16 cellular contexts compared by ENCODE assay signal in the genomic region with DNA sequence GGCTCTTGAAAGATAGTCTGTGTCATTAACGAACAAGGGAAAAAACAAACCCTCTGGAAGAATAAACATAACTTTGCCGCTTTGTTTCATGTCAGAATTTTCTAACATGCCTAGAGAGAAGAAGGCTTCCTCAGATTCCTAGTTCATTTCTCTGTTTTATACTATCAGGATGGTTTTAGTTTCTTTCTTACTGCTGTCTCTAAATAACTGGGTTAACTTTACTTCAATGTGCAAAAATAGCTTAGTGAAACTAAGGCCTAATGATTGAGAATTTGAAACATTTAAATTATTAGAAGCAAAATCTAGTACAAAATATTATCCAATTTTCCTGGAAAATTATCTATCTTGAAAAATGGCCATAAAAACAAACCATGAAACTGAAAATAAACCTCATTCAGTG.
DNase-seq lines count a peak whose midpoint lies in the region; TF ChIP-seq lines count a peak whose summit lies in the region.
"Had no signal": no experiment of that assay in that cellular context is flagged by ENCODE, and none has a peak within 500 bp of the region (broad histone marks: within the 10 kb centered on the region; RNA-seq: fewer than 3 reads in every experiment).

No MANE protein-coding gene starts in this region.

- H3K9ac ChIP-seq in H9 (ENCODE audit: extremely low read depth, insufficient read length, low read length) (no peak overlapping the region), trophoblast cell (ENCODE audit: low read length) (no peak overlapping the region)

- H3K4me1 Mint-ChIP-seq in H9 (peaks cover 41 to 48% of the 10 kb centered on the region in 2 experiments), chondrocyte (ENCODE audit: low read depth) (peaks cover 41% of the 10 kb centered on the region)
- H3K4me1 Mint-ChIP-seq: B cell had no signal

- H3K27me3 ChIP-seq in H9 (ENCODE audit: insufficient read depth, low read length) = no peaks in the 10 kb centered on the region
- no peaks in the 10 kb centered on the region for H3K27me3 ChIP-seq in trophoblast cell (ENCODE audit: insufficient read depth, low read length)

- H3K27ac Mint-ChIP-seq in H9 (peak overlapping the region; percentile 6 to 47 (median 11); a peak in 3 of 7 replicates), chondrocyte (ENCODE audit: unreplicated experiment) (no peak overlapping the region)
- H3K27ac Mint-ChIP-seq: B cell; CD4-positive, alpha-beta T cell had no signal

- H3T11ph ChIP-seq in H9 (ENCODE audit: low read length) = no peak overlapping the region

- H3K18ac ChIP-seq in H9 (ENCODE audit: insufficient read length, low read depth, low read length) (no peak overlapping the region), trophoblast cell (ENCODE audit: low read length) (no peak overlapping the region)

- H4K12ac ChIP-seq in trophoblast cell (ENCODE audit: low read depth, low read length) = no peak overlapping the region

- H4K8ac ChIP-seq in H9 (replicated peaks; ENCODE audit: insufficient read length, low read depth, low read length) (no peak overlapping the region), trophoblast cell (ENCODE audit: low read depth, low read length) (no peak overlapping the region)

- H3K36me3 ChIP-seq in mesodermal cell (ENCODE audit: control insufficient read depth, insufficient read depth, low read length) (peaks cover 26% of the 10 kb centered on the region), trophoblast cell (ENCODE audit: control insufficient read depth in 1 of 2, insufficient read depth in 2 of 2, low read length in 2 of 2) (peaks cover 3 to 5% of the 10 kb centered on the region in 2 experiments)

- no peaks in the 10 kb centered on the region for H3K9me3 Mint-ChIP-seq in H9
- H3K9me3 Mint-ChIP-seq in chondrocyte (ENCODE audit: low read depth) = no peaks in the 10 kb centered on the region
- H3K9me3 Mint-ChIP-seq: CD4-positive, alpha-beta T cell had no signal

- no peak for TF ChIP-seq CTCF in H9 (conservative IDR thresholded peaks at IDR 0.05)
- no peak for TF ChIP-seq CTCF in VCaP (conservative IDR thresholded peaks at IDR 0.05)
- TF ChIP-seq CTCF in GM20000 (IDR thresholded peaks at IDR 0.05; ENCODE audit: extremely low read depth, missing control alignments) = no peak
- TF ChIP-seq CTCF in chondrocyte (IDR thresholded peaks at IDR 0.05) = no peak

- no peak overlapping the region for H3K14ac ChIP-seq in H9 (ENCODE audit: insufficient read depth, low read length)
- no peak overlapping the region for H3K14ac ChIP-seq in trophoblast cell (ENCODE audit: low read length)

- H3K4me3 ChIP-seq in mesodermal cell (ENCODE audit: extremely low read depth, insufficient read depth, low read length, poor library complexity, severe bottlenecking) (no peak overlapping the region), trophoblast cell (ENCODE audit: low read depth, low read length) (no peak overlapping the region)
- H3K4me3 ChIP-seq: K562 had no signal

- H3K56ac ChIP-seq in H9 (ENCODE audit: insufficient read length, low read depth, low read length) = no peak overlapping the region

- H3K27me3 Mint-ChIP-seq in H9 (ENCODE audit: low read depth) (no peaks in the 10 kb centered on the region), chondrocyte (ENCODE audit: low read depth) (no peaks in the 10 kb centered on the region)
- H3K27me3 Mint-ChIP-seq: B cell; CD4-positive, alpha-beta T cell had no signal

- H3K23ac ChIP-seq in H9 (ENCODE audit: insufficient read length, low read depth, low read length) (no peak overlapping the region), trophoblast cell (ENCODE audit: low read length) (no peak overlapping the region)

- H2AFZ ChIP-seq in H9 (ENCODE audit: low read length) (no peak overlapping the region), trophoblast cell (ENCODE audit: insufficient read depth, low read length, poor library complexity) (no peak overlapping the region)

- H2BK120ac ChIP-seq in H9 (ENCODE audit: low read depth, low read length, poor library complexity, severe bottlenecking) (no peak overlapping the region), trophoblast cell (ENCODE audit: insufficient read depth, low read length, poor library complexity) (no peak overlapping the region)

- H3K23me2 ChIP-seq in H9 (ENCODE audit: insufficient read length, low read depth, low read length, poor library complexity, severe bottlenecking) = no peaks in the 10 kb centered on the region

- H2BK15ac ChIP-seq in H9 (ENCODE audit: low read depth, low read length) = no peak overlapping the region

- DNase-seq in H9 (no peak), trophoblast cell (no peak), GM20000 (ENCODE audit: low spot score) (no peak), RKO (ENCODE audit: low spot score) (no peak), chondrocyte (ENCODE audit: low spot score) (no peak)
- DNase-seq: C1 segment of cervical spinal cord; Calu3; CD4-positive, alpha-beta T cell; DMS 273 treated with DMSO at 0.1 percent for 48 hours; GOT3; Karpas-422 had no signal

- H3K9me3 ChIP-seq in H9 (ENCODE audit: control insufficient read depth, low read depth, low read length) (no peaks in the 10 kb centered on the region), mesodermal cell (ENCODE audit: control insufficient read depth, low read length) (no peaks in the 10 kb centered on the region), trophoblast cell (ENCODE audit: insufficient read depth, low read depth, low read length) (no peaks in the 10 kb centered on the region)

- H3K4me3 Mint-ChIP-seq in H9 = no peak overlapping the region
- H3K4me3 Mint-ChIP-seq in chondrocyte (ENCODE audit: unreplicated experiment) = no peak overlapping the region
- H3K4me3 Mint-ChIP-seq: B cell; CD4-positive, alpha-beta T cell had no signal

- no peak overlapping the region for H2BK5ac ChIP-seq in H9 (ENCODE audit: insufficient read length, low read length)
- no peak overlapping the region for H2BK5ac ChIP-seq in trophoblast cell (ENCODE audit: low read depth, low read length, poor library complexity)

- H3K79me2 ChIP-seq in H9 (ENCODE audit: insufficient read depth, low read length) (no peaks in the 10 kb centered on the region), trophoblast cell (ENCODE audit: control insufficient read depth, insufficient read depth, low read length, poor library complexity) (no peaks in the 10 kb centered on the region)

- no peak overlapping the region for H4K5ac ChIP-seq in H9 (ENCODE audit: insufficient read length, low read depth, low read length)

- H3K4me1 ChIP-seq in H9 (ENCODE audit: insufficient read depth, low read length) (peaks cover 13% of the 10 kb centered on the region; the same call in 1 of the 2 replicates), mesodermal cell (ENCODE audit: control insufficient read depth, insufficient read depth, low read length, poor library complexity, severe bottlenecking) (peaks cover 41% of the 10 kb centered on the region), trophoblast cell (ENCODE audit: control insufficient read depth in 1 of 2, insufficient read depth in 2 of 2, low read length in 2 of 2) (peaks cover 14 to 21% of the 10 kb centered on the region in 2 experiments)

- WGBS in H9 (ENCODE audit: extremely low coverage, insufficient read length, low lambda C conversion rate) = no CpG with 5 or more reads among the region's 2 CpGs
- 100% methylated on average over 1 of the region's 2 CpGs; no CpG with 5 or more reads in 1 of the 2 experiments for WGBS in mesodermal cell (ENCODE audit: insufficient coverage in 2 of 2), 2 experiments
- WGBS in trophoblast cell (ENCODE audit: extremely low coverage, insufficient coverage, insufficient read length) = no CpG with 5 or more reads among the region's 2 CpGs

- no peaks in the 10 kb centered on the region for H4K20me1 ChIP-seq in H9 (ENCODE audit: control insufficient read depth, insufficient read depth, insufficient read length)

- H3K36me3 Mint-ChIP-seq in H9 (ENCODE audit: insufficient read depth in 1 of 3, low read depth in 3 of 3) = peaks cover 3 to 16% (median 9%) of the 10 kb centered on the region in 3 experiments; a peak in 6 of 7 replicates
- peaks cover 11% of the 10 kb centered on the region for H3K36me3 Mint-ChIP-seq in chondrocyte (ENCODE audit: low read depth)

- H3K27ac ChIP-seq in H9 (ENCODE audit: insufficient read length, low read depth, low read length) (no peak overlapping the region), VCaP (peak overlapping the region; percentile 55), mesodermal cell (ENCODE audit: low read depth, low read length, severe bottlenecking) (peak overlapping the region; percentile 47), trophoblast cell (ENCODE audit: low read depth, low read length) (no peak overlapping the region)
- H3K27ac ChIP-seq: HL-60 had no signal

- no peak overlapping the region for H3K4me2 ChIP-seq in H9 (ENCODE audit: insufficient read depth, insufficient read length, low read length)
- no peak overlapping the region for H3K4me2 ChIP-seq in trophoblast cell (ENCODE audit: low read length)

- H2BK12ac ChIP-seq in H9 (ENCODE audit: insufficient read length, low read depth, low read length) (no peak overlapping the region), trophoblast cell (ENCODE audit: low read length) (peak overlapping the region; percentile 19)

- H2AK5ac ChIP-seq in H9 (ENCODE audit: insufficient read length, low read length) (no peak overlapping the region), trophoblast cell (ENCODE audit: low read length) (no peak overlapping the region)

- H3K4ac ChIP-seq in H9 (ENCODE audit: low read depth, low read length) (no peak overlapping the region), trophoblast cell (ENCODE audit: low read depth, low read length) (no peak overlapping the region)

- H3K79me1 ChIP-seq in H9 (ENCODE audit: insufficient read depth, low read depth, low read length, poor library complexity, severe bottlenecking) = no peaks in the 10 kb centered on the region
- H3K79me1 ChIP-seq in trophoblast cell (ENCODE audit: low read length) = peaks cover 32% of the 10 kb centered on the region

- no peak overlapping the region for H2BK20ac ChIP-seq in H9 (ENCODE audit: low read depth, low read length, poor library complexity, severe bottlenecking)

- H4K91ac ChIP-seq in H9 (ENCODE audit: insufficient read length, low read depth, low read length) (no peak overlapping the region), trophoblast cell (ENCODE audit: low read depth, low read length) (peak overlapping the region; percentile 60)

Comparison
In these comparisons a context has a peak if more than half of its experiments do, and no peak if none do; other contexts are left out.
1. H3K27ac ChIP-seq: peak in VCaP (single experiment) and mesodermal cell (single experiment); none in H9 (single experiment) and trophoblast cell (single experiment).